1 cellular context compared by ENCODE assay signal in genomic region chr10:123150229-123150985, GRCh38.
A peak's percentile ranks its signal among the peaks of the same experiment; 100 is the strongest.
TF ChIP-seq lines count a peak whose summit lies in the region.

No MANE protein-coding gene starts in this region.

TF ChIP-seq in WTC11, 78 proteins besides CTCF, POLR2A, EP300 and RAD21 (continued from another document):
- TF ChIP-seq ATF6 (CRISPR knock-in tag; IDR thresholded peaks at IDR 0.05) (no peak), RORB (CRISPR knock-in tag; IDR thresholded peaks at IDR 0.05) (no peak), ESRRA (CRISPR knock-in tag; IDR thresholded peaks at IDR 0.05; ENCODE audit: borderline replicate concordance) (no peak), SOX15 (CRISPR knock-in tag; IDR thresholded peaks at IDR 0.05) (no peak), RELA (CRISPR knock-in tag; IDR thresholded peaks at IDR 0.05; ENCODE audit: borderline replicate concordance) (0 out of 2 replicates have a peak, but pooled peaks have one; percentile 7), CDX4 (CRISPR knock-in tag; IDR thresholded peaks at IDR 0.05; ENCODE audit: borderline replicate concordance) (no peak), IRF1 (CRISPR knock-in tag; IDR thresholded peaks at IDR 0.05) (no peak), NFE2L1 (CRISPR knock-in tag; IDR thresholded peaks at IDR 0.05) (no peak; the same call in none of the 2 replicates), SMAD3 (CRISPR knock-in tag; IDR thresholded peaks at IDR 0.05; ENCODE audit: borderline replicate concordance) (no peak), ARID4B (CRISPR knock-in tag; IDR thresholded peaks at IDR 0.05; ENCODE audit: borderline replicate concordance) (peak; percentile 49; the same call in 1 of the 2 replicates), AR (CRISPR knock-in tag; IDR thresholded peaks at IDR 0.05) (no peak), NR2C2 (CRISPR knock-in tag; IDR thresholded peaks at IDR 0.05) (peak; percentile 93), ZNF138 (CRISPR knock-in tag; conservative IDR thresholded peaks at IDR 0.05) (0 out of 2 replicates have a peak, but pooled peaks have one; percentile 35), ZSCAN18 (CRISPR knock-in tag; IDR thresholded peaks at IDR 0.05) (no peak), ZNF423 (CRISPR knock-in tag; IDR thresholded peaks at IDR 0.05) (no peak), ZNF396 (CRISPR knock-in tag; IDR thresholded peaks at IDR 0.05; ENCODE audit: borderline replicate concordance) (no peak), FOXP4 (CRISPR knock-in tag; IDR thresholded peaks at IDR 0.05) (peak; percentile 81; the same call in 1 of the 2 replicates), CREM (CRISPR knock-in tag; IDR thresholded peaks at IDR 0.05) (no peak), ZNF317 (CRISPR knock-in tag; IDR thresholded peaks at IDR 0.05; ENCODE audit: borderline replicate concordance, low read depth) (no peak), PRDM15 (CRISPR knock-in tag; IDR thresholded peaks at IDR 0.05) (no peak), ERG (CRISPR knock-in tag; IDR thresholded peaks at IDR 0.05) (no peak), FOXJ3 (CRISPR knock-in tag; IDR thresholded peaks at IDR 0.05; ENCODE audit: borderline replicate concordance) (no peak), PREB (CRISPR knock-in tag; IDR thresholded peaks at IDR 0.05; ENCODE audit: borderline replicate concordance) (no peak), NR1H2 (CRISPR knock-in tag; IDR thresholded peaks at IDR 0.05) (no peak)
